In the genomic region with DNA sequence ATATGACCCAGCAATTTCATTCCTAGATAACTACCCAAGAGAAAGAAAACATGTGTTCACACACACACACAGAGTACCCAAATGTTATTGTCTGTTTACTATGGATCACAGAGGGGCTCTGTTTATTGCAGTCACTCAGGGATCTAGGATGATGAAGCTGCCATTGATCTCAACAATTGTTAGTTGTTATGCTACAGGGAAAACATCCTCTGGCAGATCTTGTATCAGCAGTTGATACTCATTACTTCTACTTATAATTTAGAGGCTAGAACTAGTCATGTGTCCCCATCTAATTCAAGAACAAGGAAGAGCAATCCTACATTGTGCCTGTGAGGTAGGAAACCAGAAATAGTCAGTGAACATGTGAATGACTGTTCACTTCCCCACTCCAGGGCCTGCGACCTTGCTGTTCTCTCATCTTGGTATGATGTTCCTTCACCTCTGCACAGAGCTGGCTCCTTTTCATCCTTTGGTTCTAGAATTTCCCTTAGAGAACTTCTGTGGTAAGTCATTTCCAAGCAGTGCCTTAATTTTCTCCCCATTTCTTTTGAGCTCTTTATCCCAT, we compare ENCODE assay signal across 27 cellular contexts. TPM values are rescaled to one million over a fixed set of nuclear protein-coding genes. Genes with fewer than 3 reads are reported as not detected.
"Had no signal": no experiment of that assay in that cellular context is flagged by ENCODE, and none has a peak within 500 bp of the region (broad histone marks: within the 10 kb centered on the region; RNA-seq: fewer than 3 reads in every experiment).

No MANE protein-coding gene starts in this region.

- H3K36me3 ChIP-seq: ascending aorta, MG63 had no signal

- H3K27ac ChIP-seq: ascending aorta, body of pancreas, KMS-11 had no signal

- H3K9me3 ChIP-seq: ascending aorta, body of pancreas, MG63 had no signal

- H3K4me1 ChIP-seq: ascending aorta, body of pancreas had no signal

- H3K27me3 ChIP-seq: ascending aorta, body of pancreas had no signal

- H3K4me2 ChIP-seq: KMS-11 had no signal

- H3K4me1 Mint-ChIP-seq: activated naive CD8-positive, alpha-beta T cell treated with anti-CD3 and anti-CD28 coated beads, Interleukin-2, amount 10 ng/mL, durations not matched to agents 7 days and 5 days; T-helper 17 cell had no signal

- H3K27ac Mint-ChIP-seq: activated CD8-positive, alpha-beta T cell treated with anti-CD3 and anti-CD28 coated beads, Interleukin-2, amount 10 ng/mL, durations not matched to agents 7 days and 5 days; activated naive CD8-positive, alpha-beta T cell treated with anti-CD3 and anti-CD28 coated beads, Interleukin-2, amount 10 ng/mL, durations not matched to agents 7 days and 5 days; T-helper 17 cell; WTC11 had no signal

- H3K36me3 Mint-ChIP-seq: activated naive CD8-positive, alpha-beta T cell treated with anti-CD3 and anti-CD28 coated beads, Interleukin-2, amount 10 ng/mL, durations not matched to agents 7 days and 5 days; WTC11 had no signal

- H3K9me3 Mint-ChIP-seq: activated naive CD8-positive, alpha-beta T cell treated with anti-CD3 and anti-CD28 coated beads, Interleukin-2, amount 10 ng/mL, durations not matched to agents 7 days and 5 days; WTC11 had no signal

- H3K4me3 ChIP-seq: ascending aorta, body of pancreas, MG63 had no signal

- H3K4me3 Mint-ChIP-seq: activated CD8-positive, alpha-beta T cell treated with anti-CD3 and anti-CD28 coated beads, Interleukin-2, amount 10 ng/mL, durations not matched to agents 7 days and 5 days; activated naive CD8-positive, alpha-beta T cell treated with anti-CD3 and anti-CD28 coated beads, Interleukin-2, amount 10 ng/mL, durations not matched to agents 7 days and 5 days; T-helper 17 cell; WTC11 had no signal

- DNase-seq: activated CD4-positive, alpha-beta T cell treated with anti-CD3 and anti-CD28 coated beads for 48 hours; activated CD4-positive, alpha-beta T cell treated with anti-CD3 and anti-CD28 coated beads, Interleukin-2, amount 50 U/mL, for 4 hours; activated CD4-positive, CD25-positive, alpha-beta regulatory T cell treated with anti-CD3 and anti-CD28 coated beads, Interleukin-2, amount 50 U/mL, for 72 hours; activated CD8-positive, alpha-beta memory T cell treated with anti-CD3 and anti-CD28 coated beads, Interleukin-2, amount 50 U/mL, for 48 hours; activated CD8-positive, alpha-beta T cell treated with anti-CD3 and anti-CD28 coated beads, Interleukin-2, amount 10 ng/mL, durations not matched to agents 7 days and 5 days; activated naive CD4-positive, alpha-beta T cell treated with anti-CD3 and anti-CD28 coated beads, Interleukin-2, amount 50 U/mL, for 16 hours; activated naive CD8-positive, alpha-beta T cell treated with anti-CD3 and anti-CD28 coated beads, Interleukin-2, amount 10 ng/mL, durations not matched to agents 7 days and 5 days; activated T-cell treated with anti-CD3 and anti-CD28 coated beads, Interleukin-2, amount 50 U/mL, for 1 hour; body of pancreas; MG63; NCI-H1105; NCI-H1436; NCI-H1694 treated with DMSO at 0.1 percent for 48 hours; NCI-H2029 treated with DMSO at 0.1 percent for 48 hours; NCI-H345; NCI-H510A; NCI-H526 treated with DMSO at 0.1 percent for 48 hours; NCI-H82; Right ventricle myocardium superior; RPMI8226; T-helper 17 cell; T-helper 9 cell had no signal

- ATAC-seq: activated CD8-positive, alpha-beta T cell treated with anti-CD3 and anti-CD28 coated beads, Interleukin-2, amount 10 ng/mL, durations not matched to agents 7 days and 5 days; body of pancreas; Panc1; T-helper 17 cell; WTC11 had no signal

- H3K9ac ChIP-seq: KMS-11 had no signal

RNA-seq across cellular contexts. Expression of gene NMUR2, which starts 30.3 kb away (rescaled TPM):
- total RNA-seq: activated CD8-positive, alpha-beta T cell treated with anti-CD3 and anti-CD28 coated beads, Interleukin-2, amount 10 ng/mL, durations not matched to agents 7 days and 5 days; activated naive CD8-positive, alpha-beta T cell treated with anti-CD3 and anti-CD28 coated beads, Interleukin-2, amount 10 ng/mL, durations not matched to agents 7 days and 5 days; ascending aorta; body of pancreas; OCI-LY7; Right ventricle myocardium superior; T-helper 17 cell; WTC11 had no signal
